8 cellular contexts compared by ENCODE assay signal in genomic region chr9:124771867-124772621, GRCh38. TPM values are rescaled to one million over a fixed set of nuclear protein-coding genes. Genes with fewer than 3 reads are reported as not detected.
A peak's percentile ranks its signal among the peaks of the same experiment; 100 is the strongest.
DNase-seq lines count a peak whose midpoint lies in the region; ATAC-seq lines count a peak whose summit lies in the region.

No MANE protein-coding gene starts in this region.

- intact Hi-C loops in Right ventricle myocardium superior (cut with DNase I): loop anchor here (1.0 kb wide), 1 partner anchor 80 kb away; no protein-coding TSS in a partner anchor

- peaks cover 56 to 64% (median 59%) of the 10 kb centered on the region in 11 experiments for H3K27me3 ChIP-seq in BLaER1 treated with 17β-estradiol and CSF1 and Interleukin-3, amounts not matched to agents 10 nM and 100 nM
- H3K27me3 ChIP-seq in H7 (ENCODE audit: control insufficient read depth, insufficient read depth, low read length) (peaks cover 32% of the 10 kb centered on the region), NT2/D1 (ENCODE audit: insufficient read depth, insufficient read length) (peaks cover 40% of the 10 kb centered on the region), adipocyte (replicated peaks; ENCODE audit: control insufficient read depth, insufficient read depth, low read length) (peaks cover 15% of the 10 kb centered on the region)

- peak overlapping the region in 10 of 11 experiments; percentile 4 to 93 (median 88); a peak in 20 of 22 replicates for H3K27ac ChIP-seq in BLaER1 treated with 17β-estradiol and CSF1 and Interleukin-3, amounts not matched to agents 10 nM and 100 nM

- H3K4me2 ChIP-seq in BLaER1 treated with 17β-estradiol and CSF1 and Interleukin-3, amounts not matched to agents 10 nM and 100 nM: peak overlapping the region; percentile 95 to 100 (median 98)

- peak overlapping the region; percentile 72 to 90 (median 79) for H3K4me3 ChIP-seq in BLaER1 treated with 17β-estradiol and CSF1 and Interleukin-3, amounts not matched to agents 10 nM and 100 nM
- H3K4me3 ChIP-seq in H7 (ENCODE audit: insufficient read depth, low read depth, low read length) (peak overlapping the region; percentile 39), NT2/D1 (ENCODE audit: insufficient read length, low read depth) (peak overlapping the region; percentile 38), adipocyte (ENCODE audit: low read length) (peak overlapping the region; percentile 86)

- ATAC-seq in Right ventricle myocardium superior (ENCODE audit: poor library complexity) (peak; percentile 51), GM21576 (IDR thresholded peaks at IDR 0.05; ENCODE audit: unreplicated experiment) (no peak)

- peaks cover 20 to 44% (median 29%) of the 10 kb centered on the region in 10 experiments for H3K4me1 ChIP-seq in BLaER1 treated with 17β-estradiol and CSF1 and Interleukin-3, amounts not matched to agents 10 nM and 100 nM
- H3K4me1 ChIP-seq in NT2/D1 (ENCODE audit: insufficient read depth, insufficient read length): peaks cover 5% of the 10 kb centered on the region
- H3K4me1 ChIP-seq in adipocyte (ENCODE audit: control insufficient read depth, insufficient read depth, low read length): peaks cover 10% of the 10 kb centered on the region

- DNase-seq in H7 (peak; percentile 90), NT2/D1 (ENCODE audit: low read depth, low spot score) (peak; percentile 77), adipocyte (ENCODE audit: low read depth) (peak; percentile 89), Right ventricle myocardium superior (peak; percentile 82), nucleus accumbens (lab: John Stamatoyannopoulos, UW) (peak in 46 of 56 donors; percentile 18 to 76 (median 45)), GM19240 (ENCODE audit: insufficient read length, low spot score) (no peak)

- peak overlapping the region; percentile 75 to 88 (median 86); a peak in 21 of 22 replicates for H3K9ac ChIP-seq in BLaER1 treated with 17β-estradiol and CSF1 and Interleukin-3, amounts not matched to agents 10 nM and 100 nM
- peak overlapping the region; percentile 61 for H3K9ac ChIP-seq in NT2/D1 (ENCODE audit: insufficient read length, low read depth)
- peak overlapping the region; percentile 72 for H3K9ac ChIP-seq in adipocyte (ENCODE audit: low read length)

- no peaks in the 10 kb centered on the region for H3K9me3 ChIP-seq in BLaER1 treated with 17β-estradiol and CSF1 and Interleukin-3, amounts not matched to agents 10 nM and 100 nM (replicated peaks in 1 of 11)
- H3K9me3 ChIP-seq in NT2/D1 (ENCODE audit: insufficient read depth, low read length): no peaks in the 10 kb centered on the region
- no peaks in the 10 kb centered on the region for H3K9me3 ChIP-seq in adipocyte (ENCODE audit: control insufficient read depth, low read length)

- no peaks in the 10 kb centered on the region for H3K36me3 ChIP-seq in BLaER1 treated with 17β-estradiol and CSF1 and Interleukin-3, amounts not matched to agents 10 nM and 100 nM
- H3K36me3 ChIP-seq in H7 (replicated peaks; ENCODE audit: control insufficient read depth, insufficient read depth, low read length): no peaks in the 10 kb centered on the region
- no peaks in the 10 kb centered on the region for H3K36me3 ChIP-seq in NT2/D1 (ENCODE audit: insufficient read depth, insufficient read length, low read length)
- no peaks in the 10 kb centered on the region for H3K36me3 ChIP-seq in adipocyte (ENCODE audit: control insufficient read depth, insufficient read depth, low read length, severe bottlenecking)

- H4K20me1 ChIP-seq in BLaER1 treated with 17β-estradiol and CSF1 and Interleukin-3, amounts not matched to agents 10 nM and 100 nM: peaks cover 18 to 39% (median 27%) of the 10 kb centered on the region in 11 experiments; a peak in 20 of 22 replicates

RNA-seq across cellular contexts. Expression of gene NR6A1, which starts 0.9 kb away (rescaled TPM):
- 91.1 and 97.7 TPM in 2 replicates for total RNA-seq in H7 (2014; rRNA removed; shearing (Covaris generic))
- 1.4 TPM for total RNA-seq in Right ventricle myocardium superior

RNA-seq across cellular contexts. Expression of gene OLFML2A, which starts 4.9 kb away (rescaled TPM):
- total RNA-seq in H7 (2014; rRNA removed; shearing (Covaris generic)): 5.6 and 7.4 TPM in 2 replicates
- total RNA-seq in Right ventricle myocardium superior: 27.5 TPM

Comparison
In these comparisons a context has a peak if more than half of its experiments do, and no peak if none do; other contexts are left out.
1. RNA of gene NR6A1, which starts 0.9 kb away (total RNA-seq): 91.1 to 97.7 TPM in H7; 1.4 TPM in Right ventricle myocardium superior (single experiment); every median in the first group is over 10 times any median in the second.
2. Peak in every context shown above with its lines, with median percentiles within 50 percentile points of each other: H3K4me3 ChIP-seq and H3K9ac ChIP-seq.